ENCODE assay signal across 25 cellular contexts in genomic region chr14:23398348-23398747, GRCh38. TPM values are rescaled to one million over a fixed set of nuclear protein-coding genes. Genes with fewer than 3 reads are reported as not detected.
A peak's percentile ranks its signal among the peaks of the same experiment; 100 is the strongest.
DNase-seq lines count a peak whose midpoint lies in the region; FAIRE-seq and TF ChIP-seq lines count a peak whose summit lies in the region.
"Had no signal": no experiment of that assay in that cellular context is flagged by ENCODE, and none has a peak within 500 bp of the region (broad histone marks: within the 10 kb centered on the region; RNA-seq: fewer than 3 reads in every experiment).

No MANE protein-coding gene starts in this region.

- intact Hi-C loops in activated CD4-positive, alpha-beta memory T cell treated with anti-CD3 and anti-CD28 coated beads for 36 hours (cut with micrococcal nuclease): no loop called here

- peaks cover 16% of the 10 kb centered on the region for H3K27me3 Mint-ChIP-seq in neural crest cell (ENCODE audit: low read depth)
- H3K27me3 Mint-ChIP-seq in activated CD4-positive, alpha-beta memory T cell treated with anti-CD3 and anti-CD28 coated beads for 36 hours: no peaks in the 10 kb centered on the region

- H3K4me3 ChIP-seq in small intestine (ENCODE audit: low read depth in 1 of 2, low read length in 2 of 2) (no peak overlapping the region), foreskin fibroblast (ENCODE audit: low read depth in 1 of 2, low read length in 2 of 2) (no peak overlapping the region)
- H3K4me3 ChIP-seq: hepatocyte, thyroid gland had no signal

- H3K27ac Mint-ChIP-seq in neural crest cell (ENCODE audit: unreplicated experiment): peak overlapping the region; percentile 67
- no peak overlapping the region for H3K27ac Mint-ChIP-seq in activated CD4-positive, alpha-beta memory T cell treated with anti-CD3 and anti-CD28 coated beads for 36 hours
- H3K27ac Mint-ChIP-seq: activated CD4-positive, alpha-beta T cell treated with anti-CD3 and anti-CD28 coated beads, Interleukin-2, amount 10 ng/mL, durations not matched to agents 24 days and 14 days; CD14-positive monocyte; natural killer cell treated with Interleukin-12 subunit alpha and Interleukin-12 subunit beta and Interleukin-15 and Interleukin-18, amount 100 ng/mL, for 72 hours; stimulated activated naive CD8-positive, alpha-beta T cell treated with anti-CD3 and anti-CD28 coated beads, Interleukin-15, Interleukin-2, amounts not matched to agents 100 ng/mL and 50 ng/mL, for 24 hours; T-helper 2 cell treated with Interferon-gamma antibody and Interleukin-4, amounts not matched to agents 5 μg/mL and 100 μg/mL, for 36 hours had no signal

- no peaks in the 10 kb centered on the region for H3K36me3 Mint-ChIP-seq in neural crest cell (ENCODE audit: low read depth)
- no peaks in the 10 kb centered on the region for H3K36me3 Mint-ChIP-seq in activated CD4-positive, alpha-beta memory T cell treated with anti-CD3 and anti-CD28 coated beads for 36 hours
- H3K36me3 Mint-ChIP-seq: CD14-positive monocyte; natural killer cell treated with Interleukin-12 subunit alpha and Interleukin-12 subunit beta and Interleukin-15 and Interleukin-18, amount 100 ng/mL, for 72 hours had no signal

- H3K27me3 ChIP-seq in small intestine (ENCODE audit: control insufficient read depth in 2 of 2, insufficient read depth in 2 of 2, low read length in 2 of 2): no peaks in the 10 kb centered on the region
- H3K27me3 ChIP-seq: hepatocyte, thyroid gland had no signal

- DNase-seq in DMS79 treated with DMSO at 0.1 percent for 48 hours (lab: John Stamatoyannopoulos, UW) (peak; percentile 39), NCI-H146 treated with DMSO at 0.1 percent for 48 hours (lab: John Stamatoyannopoulos, UW; ENCODE audit: unreplicated experiment) (peak; percentile 35), NCI-H510A treated with DMSO at 0.1 percent for 48 hours (lab: John Stamatoyannopoulos, UW) (peak; percentile 64), neural crest cell (ENCODE audit: low read depth, low spot score) (no peak), small intestine (no peak), foreskin fibroblast (no peak)
- DNase-seq in activated CD4-positive, alpha-beta memory T cell treated with anti-CD3 and anti-CD28 coated beads for 36 hours: no peak
- DNase-seq: activated CD4-positive, alpha-beta T cell treated with anti-CD3 and anti-CD28 coated beads, Interleukin-2, amount 10 ng/mL, durations not matched to agents 24 days and 14 days; activated naive CD4-positive, alpha-beta T cell treated with anti-CD3 and anti-CD28 coated beads, Interleukin-2, amount 50 U/mL, for 16 hours; cortex of kidney; foreskin melanocyte; GOT3; NCI-H1930; NCI-H526 treated with DMSO at 0.1 percent for 48 hours; stimulated activated CD4-positive, alpha-beta T cell treated with anti-CD3 and anti-CD28 coated beads, Interleukin-15, amount 100 ng/mL, for 24 hours; thyroid gland had no signal

- POLR2A ChIA-PET in activated CD4-positive, alpha-beta memory T cell treated with anti-CD3 and anti-CD28 coated beads for 36 hours (lab: Charles Lee): no interaction called here

- 74 to 86% (median 82%) methylated on average over 4 of the region's 4 CpGs for WGBS in small intestine, 3 donors

- no peak for TF ChIP-seq CTCF in neural crest cell (conservative IDR thresholded peaks at IDR 0.05)
- TF ChIP-seq CTCF in foreskin fibroblast (IDR thresholded peaks at IDR 0.05; ENCODE audit: low read depth, low read length): no peak

- no peaks in the 10 kb centered on the region for H3K4me1 Mint-ChIP-seq in neural crest cell
- no peaks in the 10 kb centered on the region for H3K4me1 Mint-ChIP-seq in activated CD4-positive, alpha-beta memory T cell treated with anti-CD3 and anti-CD28 coated beads for 36 hours (ENCODE audit: low read depth)
- H3K4me1 Mint-ChIP-seq: activated CD4-positive, alpha-beta T cell treated with anti-CD3 and anti-CD28 coated beads, Interleukin-2, amount 10 ng/mL, durations not matched to agents 24 days and 14 days had no signal

- H3K36me3 ChIP-seq in small intestine (ENCODE audit: control insufficient read depth in 2 of 2, insufficient read depth in 2 of 2, low read length in 2 of 2): no peaks in the 10 kb centered on the region
- H3K36me3 ChIP-seq: thyroid gland had no signal

- no peaks in the 10 kb centered on the region for H3K4me1 ChIP-seq in small intestine (ENCODE audit: control insufficient read depth in 2 of 2, insufficient read depth in 1 of 2, low read depth in 1 of 2, low read length in 1 of 2)
- H3K4me1 ChIP-seq: thyroid gland had no signal

- no peak overlapping the region for H3K27ac ChIP-seq in small intestine (ENCODE audit: low read depth in 1 of 2, low read length in 1 of 2)
- H3K27ac ChIP-seq: hepatocyte, thyroid gland had no signal

- FAIRE-seq in small intestine (lab: Jason Lieb, UNC): no peak

- CTCF ChIA-PET in activated CD4-positive, alpha-beta memory T cell treated with anti-CD3 and anti-CD28 coated beads for 36 hours (lab: Charles Lee): no interaction called here

- H3K9me3 ChIP-seq in small intestine (ENCODE audit: control insufficient read depth, low read depth): no peaks in the 10 kb centered on the region
- H3K9me3 ChIP-seq: thyroid gland had no signal

- H3K9me3 Mint-ChIP-seq in neural crest cell: peaks cover 3% of the 10 kb centered on the region
- no peaks in the 10 kb centered on the region for H3K9me3 Mint-ChIP-seq in activated CD4-positive, alpha-beta memory T cell treated with anti-CD3 and anti-CD28 coated beads for 36 hours
- H3K9me3 Mint-ChIP-seq: activated CD4-positive, alpha-beta T cell treated with anti-CD3 and anti-CD28 coated beads, Interleukin-2, amount 10 ng/mL, durations not matched to agents 24 days and 14 days; CD14-positive monocyte; natural killer cell treated with Interleukin-12 subunit alpha and Interleukin-12 subunit beta and Interleukin-15 and Interleukin-18, amount 100 ng/mL, for 72 hours; stimulated activated naive CD8-positive, alpha-beta T cell treated with anti-CD3 and anti-CD28 coated beads, Interleukin-15, Interleukin-2, amounts not matched to agents 100 ng/mL and 50 ng/mL, for 24 hours; T-helper 2 cell treated with Interferon-gamma antibody and Interleukin-4, amounts not matched to agents 5 μg/mL and 100 μg/mL, for 36 hours had no signal

- no peak overlapping the region for H3K4me3 Mint-ChIP-seq in neural crest cell
- H3K4me3 Mint-ChIP-seq in activated CD4-positive, alpha-beta memory T cell treated with anti-CD3 and anti-CD28 coated beads for 36 hours: no peak overlapping the region
- H3K4me3 Mint-ChIP-seq: activated CD4-positive, alpha-beta T cell treated with anti-CD3 and anti-CD28 coated beads, Interleukin-2, amount 10 ng/mL, durations not matched to agents 24 days and 14 days; CD14-positive monocyte; natural killer cell treated with Interleukin-12 subunit alpha and Interleukin-12 subunit beta and Interleukin-15 and Interleukin-18, amount 100 ng/mL, for 72 hours; stimulated activated naive CD8-positive, alpha-beta T cell treated with anti-CD3 and anti-CD28 coated beads, Interleukin-15, Interleukin-2, amounts not matched to agents 100 ng/mL and 50 ng/mL, for 24 hours; T-helper 2 cell treated with Interferon-gamma antibody and Interleukin-4, amounts not matched to agents 5 μg/mL and 100 μg/mL, for 36 hours had no signal

RNA-seq across cellular contexts. Expression of gene MYH6, which starts 9.7 kb away (rescaled TPM):
- total RNA-seq in neural crest cell: not detected in 2 replicates
- total RNA-seq in activated CD4-positive, alpha-beta memory T cell treated with anti-CD3 and anti-CD28 coated beads for 36 hours: under 1 TPM in 1 of 2 experiments, not detected in 1; 0.05 TPM
- 10 to 100 TPM in 1 of 3 donors, 1 to 10 TPM in 1, under 1 TPM in 1; 0.27 to 52.1 (median 2.0) TPM for polyA plus RNA-seq in small intestine
- total RNA-seq: esophagus mucosa, hepatocyte, OCI-LY7, sciatic nerve, thyroid gland had no signal
- polyA plus RNA-seq: CD14-positive monocyte had no signal

RNA-seq across cellular contexts. Expression of gene CMTM5, which starts 21.5 kb away (rescaled TPM):
- total RNA-seq in neural crest cell: 2.0 and 3.1 TPM in 2 replicates
- total RNA-seq in activated CD4-positive, alpha-beta memory T cell treated with anti-CD3 and anti-CD28 coated beads for 36 hours: not detected
- under 1 TPM in 1 of 3 donors, not detected in 2; 0.97 TPM for polyA plus RNA-seq in small intestine
- total RNA-seq: activated CD4-positive, alpha-beta T cell treated with anti-CD3 and anti-CD28 coated beads, Interleukin-2, amount 10 ng/mL, durations not matched to agents 24 days and 14 days; esophagus mucosa; hepatocyte; natural killer cell treated with Interleukin-12 subunit alpha and Interleukin-12 subunit beta and Interleukin-15 and Interleukin-18, amount 100 ng/mL, for 72 hours; OCI-LY7 had no signal

RNA-seq across cellular contexts. Expression of gene IL25, which starts 25.7 kb away (rescaled TPM):
- total RNA-seq in neural crest cell: not detected in 2 replicates
- not detected for total RNA-seq in activated CD4-positive, alpha-beta memory T cell treated with anti-CD3 and anti-CD28 coated beads for 36 hours
- polyA plus RNA-seq in small intestine: not detected
- total RNA-seq: activated CD4-positive, alpha-beta T cell treated with anti-CD3 and anti-CD28 coated beads, Interleukin-2, amount 10 ng/mL, durations not matched to agents 24 days and 14 days; esophagus mucosa; hepatocyte; lower leg skin; natural killer cell treated with Interleukin-12 subunit alpha and Interleukin-12 subunit beta and Interleukin-15 and Interleukin-18, amount 100 ng/mL, for 72 hours; OCI-LY7; sciatic nerve; thyroid gland had no signal
- polyA plus RNA-seq: CD14-positive monocyte, hepatocyte had no signal

RNA-seq across cellular contexts. Expression of gene EFS, which starts 33.4 kb away (rescaled TPM):
- total RNA-seq in neural crest cell: 100 and 104 TPM in 2 replicates
- total RNA-seq in activated CD4-positive, alpha-beta memory T cell treated with anti-CD3 and anti-CD28 coated beads for 36 hours: not detected
- polyA plus RNA-seq in small intestine: 1 to 10 TPM in 1 of 3 donors, under 1 TPM in 2; 0.54 to 3.0 (median 0.67) TPM
- total RNA-seq: activated CD4-positive, alpha-beta T cell treated with anti-CD3 and anti-CD28 coated beads, Interleukin-2, amount 10 ng/mL, durations not matched to agents 24 days and 14 days; natural killer cell treated with Interleukin-12 subunit alpha and Interleukin-12 subunit beta and Interleukin-15 and Interleukin-18, amount 100 ng/mL, for 72 hours; OCI-LY7 had no signal
- polyA plus RNA-seq: CD14-positive monocyte had no signal

RNA-seq across cellular contexts. Expression of gene MYH7, which starts 37.1 kb away (rescaled TPM):
- 0.05 TPM in 1 of 2 replicates, not detected in the other for total RNA-seq in neural crest cell
- under 1 TPM in 1 of 2 experiments, not detected in 1; 0.02 TPM for total RNA-seq in activated CD4-positive, alpha-beta memory T cell treated with anti-CD3 and anti-CD28 coated beads for 36 hours
- polyA plus RNA-seq in small intestine: 1 to 10 TPM in 2 of 3 donors, under 1 TPM in 1; 0.37 to 8.6 (median 4.0) TPM
- total RNA-seq: activated CD4-positive, alpha-beta T cell treated with anti-CD3 and anti-CD28 coated beads, Interleukin-2, amount 10 ng/mL, durations not matched to agents 24 days and 14 days; hepatocyte; natural killer cell treated with Interleukin-12 subunit alpha and Interleukin-12 subunit beta and Interleukin-15 and Interleukin-18, amount 100 ng/mL, for 72 hours; OCI-LY7 had no signal
- polyA plus RNA-seq: CD14-positive monocyte, hepatocyte had no signal

Comparison
In these comparisons a context has a peak if more than half of its experiments do, and no peak if none do; other contexts are left out.
1. DNase-seq: peak in DMS79 treated with DMSO at 0.1 percent for 48 hours (single experiment), NCI-H146 treated with DMSO at 0.1 percent for 48 hours (single experiment) and NCI-H510A treated with DMSO at 0.1 percent for 48 hours (single experiment); none in neural crest cell (single experiment), activated CD4-positive, alpha-beta memory T cell treated with anti-CD3 and anti-CD28 coated beads for 36 hours (single experiment), small intestine (single experiment) and foreskin fibroblast (0 of 2).